ENCODE assay signal across 24 cellular contexts in genomic region chr1:242199861-242200458, GRCh38.
A peak's percentile ranks its signal among the peaks of the same experiment; 100 is the strongest.
DNase-seq lines count a peak whose midpoint lies in the region; ATAC-seq, FAIRE-seq and TF ChIP-seq lines count a peak whose summit lies in the region.
"Had no signal": no experiment of that assay in that cellular context is flagged by ENCODE, and none has a peak within 500 bp of the region (broad histone marks: within the 10 kb centered on the region; RNA-seq: fewer than 3 reads in every experiment).

No MANE protein-coding gene starts in this region.

- no peaks in the 10 kb centered on the region for H3K9me2 ChIP-seq in OCI-LY7 (ENCODE audit: insufficient read depth, low read length)

- TF ChIP-seq RAD21 in A549 (conservative IDR thresholded peaks at IDR 0.05 in 1 of 2, IDR thresholded peaks at IDR 0.05 in 1 of 2) = no peak

- POLR2A ChIA-PET in A549 (lab: Yijun Ruan, JAX) (no interaction called here), RWPE1 (lab: Yijun Ruan, JAX; ENCODE audit: low non-redundant PET) (no interaction called here), OCI-LY7 (lab: Charles Lee) (interaction anchor here (0.6 to 0.7 kb wide), 2 partner anchors 214 to 484 kb away, joined by 3 to 4 read pairs; no protein-coding TSS in a partner anchor)

- no peaks in the 10 kb centered on the region for H3K9me1 ChIP-seq in keratinocyte (ENCODE audit: control insufficient read depth, extremely low read depth, insufficient read depth, low read length)

- DNase-seq in A549 (ENCODE audit: low read depth in 1 of 2, low spot score in 1 of 2) (no peak), RWPE1 (ENCODE audit: low spot score) (peak; percentile 64), mammary epithelial cell (peak; percentile 92), keratinocyte (ENCODE audit: low read depth, low spot score) (peak; percentile 44), OCI-LY7 (ENCODE audit: low spot score) (no peak), hepatic stellate cell (ENCODE audit: low spot score) (no peak), right atrium auricular region (ENCODE audit: low spot score) (no peak), GDM1 (lab: John Stamatoyannopoulos, UW) (no peak)
- DNase-seq: 8988T; CD4-positive, CD25-positive, alpha-beta regulatory T cell; GM23248; H9; NCI-H1092 treated with DMSO at 0.1 percent for 48 hours; NCI-H1436; NCI-H187; NCI-H446; NCI-H524 treated with DMSO at 0.1 percent for 48 hours; NCI-H82; NK-92 treated with Interleukin-12 subunit alpha and Interleukin-12 subunit beta, amount 100 ng/mL, for 24 hours; PC-9; SHP77 had no signal

- H3K4me1 ChIP-seq in A549 = 0 out of 3 replicates have a peak, but pooled peaks cover 4% of the 10 kb centered on the region
- peaks cover 43% of the 10 kb centered on the region for H3K4me1 ChIP-seq in mammary epithelial cell (ENCODE audit: insufficient read depth, low read length)
- H3K4me1 ChIP-seq in keratinocyte (ENCODE audit: control insufficient read depth, extremely low read depth, insufficient read depth, low read length) = peaks cover 15% of the 10 kb centered on the region
- no peaks in the 10 kb centered on the region for H3K4me1 ChIP-seq in OCI-LY7 (ENCODE audit: insufficient read depth, low read length, poor library complexity, severe bottlenecking)
- no peaks in the 10 kb centered on the region for H3K4me1 ChIP-seq in right atrium auricular region

- no peak for TF ChIP-seq EP300 in A549 (IDR thresholded peaks at IDR 0.05)

- H3K36me3 ChIP-seq in mammary epithelial cell (ENCODE audit: insufficient read depth, low read length) (no peaks in the 10 kb centered on the region), keratinocyte (ENCODE audit: control insufficient read depth in 2 of 2, extremely low read depth in 1 of 2, insufficient read depth in 2 of 2, low read length in 2 of 2) (peaks cover 0 to 2% of the 10 kb centered on the region in 2 experiments), OCI-LY7 (ENCODE audit: insufficient read depth, low read length) (no peaks in the 10 kb centered on the region), right atrium auricular region (no peaks in the 10 kb centered on the region)
- H3K36me3 ChIP-seq: BLaER1 had no signal

- TF ChIP-seq CTCF in A549 (IDR thresholded peaks at IDR 0.05) (no peak), RWPE1 (conservative IDR thresholded peaks at IDR 0.05; ENCODE audit: low read depth) (no peak), mammary epithelial cell (conservative IDR thresholded peaks at IDR 0.05 in 1 of 2, IDR thresholded peaks at IDR 0.05 in 1 of 2; ENCODE audit: extremely low read depth in 1 of 2, insufficient read depth in 1 of 2, low read depth in 1 of 2, low read length in 2 of 2) (no peak), keratinocyte (optimal IDR thresholded peaks at IDR 0.05 in 1 of 3, IDR thresholded peaks at IDR 0.05 in 1 of 3, conservative IDR thresholded peaks at IDR 0.05 in 1 of 3; ENCODE audit: extremely low read depth in 1 of 3, insufficient read depth in 2 of 3, low read length in 3 of 3) (no peak), OCI-LY7 (conservative IDR thresholded peaks at IDR 0.05; ENCODE audit: low read length) (no peak), right atrium auricular region (IDR thresholded peaks at IDR 0.05) (no peak)

- BruUV-seq in mammary epithelial cell (replicated peaks; lab: Mats Ljungman, UMichigan) = no TSS peak
- no TSS peak for BruUV-seq in OCI-LY7 (replicated peaks; lab: Mats Ljungman, UMichigan)

- H4K20me1 ChIP-seq in mammary epithelial cell (ENCODE audit: insufficient read depth, low read length) = no peaks in the 10 kb centered on the region
- H4K20me1 ChIP-seq in keratinocyte (ENCODE audit: control insufficient read depth, extremely low read depth, insufficient read depth, low read length) = no peaks in the 10 kb centered on the region
- H4K20me1 ChIP-seq in OCI-LY7 (ENCODE audit: insufficient read depth, low read length) = no peaks in the 10 kb centered on the region
- H4K20me1 ChIP-seq: BLaER1 had no signal

- dilution Hi-C loops in mammary epithelial cell (cut with HindIII; ENCODE audit: low sequenced_read_pairs) = no loop called here
- dilution Hi-C loops in keratinocyte (cut with MboI; ENCODE audit: extremely low pct_ligation_motif_present, low sequenced_read_pairs) = no loop called here

- ATAC-seq in A549 = no peak

- no peaks in the 10 kb centered on the region for H3K27me3 ChIP-seq in mammary epithelial cell (ENCODE audit: insufficient read depth, low read length)
- H3K27me3 ChIP-seq in keratinocyte (ENCODE audit: control insufficient read depth, extremely low read depth, insufficient read depth, low read length) = no peaks in the 10 kb centered on the region
- no peaks in the 10 kb centered on the region for H3K27me3 ChIP-seq in right atrium auricular region
- H3K27me3 ChIP-seq: BLaER1 had no signal

- H3K4me2 ChIP-seq in A549 (no peak overlapping the region), mammary epithelial cell (ENCODE audit: insufficient read depth, low read depth, low read length) (peak overlapping the region; percentile 79), keratinocyte (ENCODE audit: control insufficient read depth, extremely low read depth, insufficient read depth, low read depth, low read length) (peak overlapping the region; percentile 14), OCI-LY7 (ENCODE audit: low read length) (no peak overlapping the region)
- H3K4me2 ChIP-seq: BLaER1, PC-9 had no signal

- H3K9me3 ChIP-seq in A549 = no peaks in the 10 kb centered on the region
- H3K9me3 ChIP-seq in mammary epithelial cell (replicated peaks; ENCODE audit: insufficient read depth, low read length) = no peaks in the 10 kb centered on the region
- no peaks in the 10 kb centered on the region for H3K9me3 ChIP-seq in keratinocyte (ENCODE audit: control insufficient read depth, low read depth, low read length)
- H3K9me3 ChIP-seq in OCI-LY7 (ENCODE audit: low read length) = no peaks in the 10 kb centered on the region
- no peaks in the 10 kb centered on the region for H3K9me3 ChIP-seq in right atrium auricular region
- H3K9me3 ChIP-seq: BLaER1 had no signal

- CTCF ChIA-PET in A549 (lab: Yijun Ruan, JAX) = no interaction called here
- CTCF ChIA-PET in RWPE1 (lab: Yijun Ruan, JAX) = interaction anchor here (0.6 to 0.9 kb wide), 3 partner anchors 28 to 177 kb away, joined by 3 read pairs; no protein-coding TSS in a partner anchor
- CTCF ChIA-PET in mammary epithelial cell (lab: Charles Lee; ENCODE audit: low non-redundant PET) = no interaction called here
- CTCF ChIA-PET in OCI-LY7 (lab: Charles Lee; ENCODE audit: unreplicated experiment) = no interaction called here

- H3K27ac ChIP-seq in A549 = peak overlapping the region; percentile 19 to 61; a peak in 3 of 6 replicates
- H3K27ac ChIP-seq in RWPE1 = no peak overlapping the region
- peak overlapping the region; percentile 91 for H3K27ac ChIP-seq in mammary epithelial cell (ENCODE audit: insufficient read depth, low read depth, low read length)
- no peak overlapping the region for H3K27ac ChIP-seq in keratinocyte (ENCODE audit: control insufficient read depth, insufficient read depth, low read length)
- H3K27ac ChIP-seq in OCI-LY7 (ENCODE audit: low read depth, low read length, poor library complexity, severe bottlenecking) = no peak overlapping the region
- H3K27ac ChIP-seq in right atrium auricular region = no peak overlapping the region
- H3K27ac ChIP-seq: BLaER1, GM23248, HL-60, PC-9, SK-N-MC had no signal

- H3K4me3 ChIP-seq in A549 = no peak overlapping the region
- peak overlapping the region in 1 of 3 experiments; percentile 10 for H3K4me3 ChIP-seq in mammary epithelial cell (replicated peaks in 1 of 3; ENCODE audit: insufficient read depth in 1 of 3, low read depth in 2 of 3, low read length in 3 of 3)
- H3K4me3 ChIP-seq in keratinocyte (ENCODE audit: control insufficient read depth in 2 of 3, extremely low read depth in 1 of 3, insufficient read depth in 2 of 3, low read depth in 1 of 3, low read length in 3 of 3) = no peak overlapping the region
- no peak overlapping the region for H3K4me3 ChIP-seq in OCI-LY7 (ENCODE audit: low read depth, low read length, poor library complexity, severe bottlenecking)
- H3K4me3 ChIP-seq in right atrium auricular region = no peak overlapping the region
- H3K4me3 ChIP-seq: BLaER1, GM23248, PC-9, SK-N-MC had no signal

- FAIRE-seq in A549 (lab: Jason Lieb, UNC) (no peak), keratinocyte (lab: Jason Lieb, UNC) (no peak)

- 88% methylated on average over 8 of the region's 8 CpGs for WGBS in A549 (ENCODE audit: missing lambda C conversion rate)
- WGBS in mammary epithelial cell (ENCODE audit: low coverage, missing lambda C conversion rate) = 13% methylated on average over 7 of the region's 8 CpGs

- intact Hi-C loops in mammary epithelial cell (cut with micrococcal nuclease) (loop anchor here (10.0 kb wide), 1 partner anchor 225 kb away; no protein-coding TSS in a partner anchor), OCI-LY7 (cut with micrococcal nuclease; ENCODE audit: unreplicated experiment) (no loop called here)

- in situ Hi-C loops in mammary epithelial cell (cut with MboI; ENCODE audit: low sequenced_read_pairs in 2 of 2) = no loop called here

- no peaks in the 10 kb centered on the region for H3K79me2 ChIP-seq in mammary epithelial cell (ENCODE audit: insufficient read depth, low read length)
- no peaks in the 10 kb centered on the region for H3K79me2 ChIP-seq in keratinocyte (ENCODE audit: control insufficient read depth, insufficient read depth, low read length)
- H3K79me2 ChIP-seq in OCI-LY7 (ENCODE audit: insufficient read depth, low read depth, low read length) = no peaks in the 10 kb centered on the region

- H2AFZ ChIP-seq in mammary epithelial cell (ENCODE audit: low read depth, low read length) (peak overlapping the region; percentile 75), keratinocyte (ENCODE audit: control insufficient read depth, low read length) (no peak overlapping the region), OCI-LY7 (ENCODE audit: low read length) (no peak overlapping the region)
- H2AFZ ChIP-seq: GM23248, PC-9 had no signal

- H3K9ac ChIP-seq in mammary epithelial cell (ENCODE audit: insufficient read depth, low read length) (peak overlapping the region; percentile 50), keratinocyte (ENCODE audit: control insufficient read depth, extremely low read depth, insufficient read depth, low read length) (no peak overlapping the region)
- H3K9ac ChIP-seq: BLaER1, GM23248 had no signal

- no peak for TF ChIP-seq POLR2A in A549 (IDR thresholded peaks at IDR 0.05; ENCODE audit: low read length)

TF ChIP-seq in A549, 52 proteins besides CTCF, POLR2A, EP300 and RAD21 (continues in another document):
- TF ChIP-seq PHF8 (IDR thresholded peaks at IDR 0.05; ENCODE audit: borderline replicate concordance, low read depth) (no peak), FOXS1 (CRISPR knock-in tag; IDR thresholded peaks at IDR 0.05) (no peak), JUN (IDR thresholded peaks at IDR 0.05) (no peak), FOSL2 (IDR thresholded peaks at IDR 0.05) (no peak), FOSL2 (CRISPR knock-in tag; IDR thresholded peaks at IDR 0.05) (no peak), CHD2 (IDR thresholded peaks at IDR 0.05; ENCODE audit: low read length, partially characterized antibody) (no peak), NPAS2 (CRISPR knock-in tag; IDR thresholded peaks at IDR 0.05; ENCODE audit: borderline replicate concordance) (no peak), ZSCAN20 (CRISPR knock-in tag; IDR thresholded peaks at IDR 0.05) (no peak), JUNB (IDR thresholded peaks at IDR 0.05) (no peak), RNF2 (IDR thresholded peaks at IDR 0.05; ENCODE audit: borderline replicate concordance, low read depth) (no peak)

Comparison
In these comparisons a context has a peak if more than half of its experiments do, and no peak if none do; other contexts are left out.
1. DNase-seq: peak in RWPE1 (single experiment), mammary epithelial cell (single experiment) and keratinocyte (single experiment); none in A549 (0 of 2), OCI-LY7 (single experiment), hepatic stellate cell (single experiment), right atrium auricular region (single experiment) and GDM1 (single experiment).
2. H3K27ac ChIP-seq: peak in A549 (2 of 2) and mammary epithelial cell (single experiment); none in RWPE1 (single experiment), keratinocyte (single experiment), OCI-LY7 (single experiment) and right atrium auricular region (0 of 2).
3. H3K4me2 ChIP-seq: peak in mammary epithelial cell (single experiment) and keratinocyte (single experiment); none in A549 (single experiment) and OCI-LY7 (single experiment).